Comparison of ENCODE assay signal across 10 cellular contexts in genomic region chr3:42746455-42747450, GRCh38. TPM values are rescaled to one million over a fixed set of nuclear protein-coding genes. Genes with fewer than 3 reads are reported as not detected.
A peak's percentile ranks its signal among the peaks of the same experiment; 100 is the strongest.
DNase-seq lines count a peak whose midpoint lies in the region; ATAC-seq and TF ChIP-seq lines count a peak whose summit lies in the region.
"Had no signal": no experiment of that assay in that cellular context is flagged by ENCODE, and none has a peak within 500 bp of the region (broad histone marks: within the 10 kb centered on the region; RNA-seq: fewer than 3 reads in every experiment).

No MANE protein-coding gene starts in this region.

- peak; percentile 30 for DNase-seq in COR-L47 (lab: John Stamatoyannopoulos, UW)
- DNase-seq in NCI-H69 (lab: John Stamatoyannopoulos, UW): peak; percentile 72
- peak; percentile 76 for DNase-seq in fibroblast of the conjunctiva (ENCODE audit: low read depth)
- DNase-seq in prostate gland (ENCODE audit: low spot score): peak; percentile 80
- DNase-seq in NCI-H2227 (lab: John Stamatoyannopoulos, UW; ENCODE audit: unreplicated experiment): no peak
- DNase-seq in NCI-H1694 treated with DMSO at 0.1 percent for 48 hours (lab: John Stamatoyannopoulos, UW): no peak
- DNase-seq in NCI-H345 treated with DMSO at 0.1 percent for 48 hours (lab: John Stamatoyannopoulos, UW; ENCODE audit: unreplicated experiment): no peak
- DNase-seq: NCI-H146 had no signal

- no peaks in the 10 kb centered on the region for H3K9me3 ChIP-seq in prostate gland

- intact Hi-C loops in prostate gland (cut with DNase I): loop anchor here (2.0 to 5.0 kb wide), 3 partner anchors 32 to 139 kb away; no protein-coding TSS in a partner anchor

- no peak overlapping the region for H3K4me3 ChIP-seq in prostate gland
- H3K4me3 ChIP-seq: skin epidermis had no signal

- no peak for TF ChIP-seq CTCF in prostate gland (IDR thresholded peaks at IDR 0.05)

- H3K27ac ChIP-seq in prostate gland: peak overlapping the region; percentile 74 to 81

- H3K27me3 ChIP-seq in prostate gland (replicated peaks; ENCODE audit: insufficient read depth): no peaks in the 10 kb centered on the region

- TF ChIP-seq POLR2A in prostate gland (IDR thresholded peaks at IDR 0.05): no peak

- no peaks in the 10 kb centered on the region for H3K36me3 ChIP-seq in prostate gland

- 39% methylated on average over 11 of the region's 11 CpGs for WGBS in prostate gland

- H3K4me1 ChIP-seq in prostate gland (replicated peaks): peaks cover 14% of the 10 kb centered on the region

- ATAC-seq in HG03432 (IDR thresholded peaks at IDR 0.05; ENCODE audit: unreplicated experiment): no peak

RNA-seq across cellular contexts. Expression of gene CCDC13, which starts 26.3 kb away (rescaled TPM):
- total RNA-seq in prostate gland: 1 to 10 TPM; 2.4 to 6.5 TPM

RNA-seq across cellular contexts. Expression of gene HHATL, which starts 44.2 kb away (rescaled TPM):
- 1 to 10 TPM; 1.9 to 5.5 TPM for total RNA-seq in prostate gland

RNA-seq across cellular contexts. Expression of gene HIGD1A, which starts 57.5 kb away (rescaled TPM):
- total RNA-seq in prostate gland: 100 to 1,000 TPM in 1 of 2 donors, 10 to 100 TPM in 1; 91.0 to 135 TPM

Comparison
In these comparisons a context has a peak if more than half of its experiments do, and no peak if none do; other contexts are left out.
1. DNase-seq: peak in COR-L47 (single experiment), NCI-H69 (single experiment), fibroblast of the conjunctiva (single experiment) and prostate gland (single experiment); none in NCI-H2227 (single experiment), NCI-H1694 treated with DMSO at 0.1 percent for 48 hours (single experiment) and NCI-H345 treated with DMSO at 0.1 percent for 48 hours (single experiment).